In the genomic region with DNA sequence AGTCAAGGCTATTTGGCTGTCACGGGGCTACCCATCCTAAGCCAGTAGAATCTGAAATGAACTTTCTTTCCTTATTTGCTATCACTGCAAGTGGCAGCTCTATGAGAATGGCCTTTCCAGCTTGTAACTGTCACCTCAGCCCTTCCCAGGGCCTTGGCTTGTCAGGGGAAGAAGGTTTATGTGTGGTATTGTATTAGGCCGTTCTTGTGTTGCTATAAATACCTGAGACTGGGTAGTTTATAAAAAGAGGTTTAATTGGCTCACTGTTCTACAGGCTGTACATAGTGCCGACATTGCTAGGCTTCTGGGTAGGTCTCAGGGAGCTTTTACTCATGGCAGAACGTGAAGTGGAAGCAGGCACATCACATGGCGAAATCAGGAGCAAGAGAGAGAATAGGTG, we compare ENCODE assay signal across 35 cellular contexts.
"Had no signal": no experiment of that assay in that cellular context is flagged by ENCODE, and none has a peak within 500 bp of the region (broad histone marks: within the 10 kb centered on the region; RNA-seq: fewer than 3 reads in every experiment).

No MANE protein-coding gene starts in this region.

- H3K9me3 ChIP-seq: MG63 had no signal

- H3K27ac ChIP-seq: KMS-11 had no signal

- H3K36me3 ChIP-seq: MG63 had no signal

- DNase-seq: Karpas-422, Kasumi-1, KBM-7, KG1, MG63, MM.1S, MV-4-11, NCI-H1048, NCI-H1092, NCI-H1092 treated with DMSO at 0.1 percent for 48 hours, NCI-H1105, NCI-H1105 treated with DMSO at 0.1 percent for 48 hours, NCI-H1417, NCI-H1417 treated with DMSO at 0.1 percent for 48 hours, NCI-H1436, NCI-H1436 treated with DMSO at 0.1 percent for 48 hours, NCI-H146, NCI-H1694, NCI-H1694 treated with DMSO at 0.1 percent for 48 hours, NCI-H187, NCI-H187 treated with DMSO at 0.1 percent for 48 hours, NCI-H1930, NCI-H2029, NCI-H2029 treated with DMSO at 0.1 percent for 48 hours, NCI-H2081, NCI-H2081 treated with DMSO at 0.1 percent for 48 hours, NCI-H2107, NCI-H2171, NCI-H2171 treated with DMSO at 0.1 percent for 48 hours, NCI-H2227 treated with DMSO at 0.1 percent for 48 hours, NCI-H226, NCI-H345, NCI-H446, NCI-H446 treated with DMSO at 0.1 percent for 48 hours had no signal

- H3K4me3 ChIP-seq: MG63 had no signal

- H3K27me3 ChIP-seq: MG63 had no signal
